In genomic region chr19:48511800-48512503, GRCh38 we compare ENCODE assay signal across 9 cellular contexts. TPM values are rescaled to one million over a fixed set of nuclear protein-coding genes. Genes with fewer than 3 reads are reported as not detected.
DNase-seq lines count a peak whose midpoint lies in the region; ATAC-seq, FAIRE-seq and TF ChIP-seq lines count a peak whose summit lies in the region.
"Had no signal": no experiment of that assay in that cellular context is flagged by ENCODE, and none has a peak within 500 bp of the region (broad histone marks: within the 10 kb centered on the region; RNA-seq: fewer than 3 reads in every experiment).

A gene with protein sequence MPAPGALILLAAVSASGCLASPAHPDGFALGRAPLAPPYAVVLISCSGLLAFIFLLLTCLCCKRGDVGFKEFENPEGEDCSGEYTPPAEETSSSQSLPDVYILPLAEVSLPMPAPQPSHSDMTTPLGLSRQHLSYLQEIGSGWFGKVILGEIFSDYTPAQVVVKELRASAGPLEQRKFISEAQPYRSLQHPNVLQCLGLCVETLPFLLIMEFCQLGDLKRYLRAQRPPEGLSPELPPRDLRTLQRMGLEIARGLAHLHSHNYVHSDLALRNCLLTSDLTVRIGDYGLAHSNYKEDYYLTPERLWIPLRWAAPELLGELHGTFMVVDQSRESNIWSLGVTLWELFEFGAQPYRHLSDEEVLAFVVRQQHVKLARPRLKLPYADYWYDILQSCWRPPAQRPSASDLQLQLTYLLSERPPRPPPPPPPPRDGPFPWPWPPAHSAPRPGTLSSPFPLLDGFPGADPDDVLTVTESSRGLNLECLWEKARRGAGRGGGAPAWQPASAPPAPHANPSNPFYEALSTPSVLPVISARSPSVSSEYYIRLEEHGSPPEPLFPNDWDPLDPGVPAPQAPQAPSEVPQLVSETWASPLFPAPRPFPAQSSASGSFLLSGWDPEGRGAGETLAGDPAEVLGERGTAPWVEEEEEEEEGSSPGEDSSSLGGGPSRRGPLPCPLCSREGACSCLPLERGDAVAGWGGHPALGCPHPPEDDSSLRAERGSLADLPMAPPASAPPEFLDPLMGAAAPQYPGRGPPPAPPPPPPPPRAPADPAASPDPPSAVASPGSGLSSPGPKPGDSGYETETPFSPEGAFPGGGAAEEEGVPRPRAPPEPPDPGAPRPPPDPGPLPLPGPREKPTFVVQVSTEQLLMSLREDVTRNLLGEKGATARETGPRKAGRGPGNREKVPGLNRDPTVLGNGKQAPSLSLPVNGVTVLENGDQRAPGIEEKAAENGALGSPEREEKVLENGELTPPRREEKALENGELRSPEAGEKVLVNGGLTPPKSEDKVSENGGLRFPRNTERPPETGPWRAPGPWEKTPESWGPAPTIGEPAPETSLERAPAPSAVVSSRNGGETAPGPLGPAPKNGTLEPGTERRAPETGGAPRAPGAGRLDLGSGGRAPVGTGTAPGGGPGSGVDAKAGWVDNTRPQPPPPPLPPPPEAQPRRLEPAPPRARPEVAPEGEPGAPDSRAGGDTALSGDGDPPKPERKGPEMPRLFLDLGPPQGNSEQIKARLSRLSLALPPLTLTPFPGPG (N-terminal part only) (minus strand): TSS chr19:48511835. CDS start chr19:48511576, 259 bp downstream.

- TF ChIP-seq CTCF in GM06990 (IDR thresholded peaks at IDR 0.05; ENCODE audit: insufficient read depth, low read length, poor library complexity, severe bottlenecking) (no peak), fibroblast of mammary gland (conservative IDR thresholded peaks at IDR 0.05; ENCODE audit: control insufficient read depth, insufficient read depth, low read depth, low read length) (no peak)

- H3K4me3 ChIP-seq in GM06990 (replicated peaks; ENCODE audit: low read depth, low read length) (no peak within 1 kb of the TSS), fibroblast of mammary gland (ENCODE audit: control insufficient read depth, low read depth, low read length) (peak within 1 kb of the TSS; percentile 12), skeletal muscle tissue (ENCODE audit: low read length in 3 of 3) (peak within 1 kb of the TSS in 2 of 3 donors; percentile 30 to 35)
- H3K4me3 ChIP-seq: SJSA1 had no signal

- peaks cover 2% of the 10 kb centered on the region for H3K27me3 ChIP-seq in GM06990 (replicated peaks; ENCODE audit: control insufficient read depth, insufficient read depth, low read length)
- peaks cover 20 to 34% (median 21%) of the 10 kb centered on the region in 3 donors for H3K27me3 ChIP-seq in skeletal muscle tissue (ENCODE audit: control insufficient read depth in 3 of 3, insufficient read depth in 3 of 3, low read length in 3 of 3)

- DNase-seq in GM06990 (ENCODE audit: extremely low read depth, insufficient read length): peak; percentile 45
- peak; percentile 29 for DNase-seq in NCI-H510A (lab: John Stamatoyannopoulos, UW)
- DNase-seq in activated T-cell treated with anti-CD3 and anti-CD28 coated beads for 1 hour (ENCODE audit: low read depth): peak; percentile 71
- DNase-seq in fibroblast of mammary gland (ENCODE audit: low read depth): peak; percentile 21
- no peak for DNase-seq in hepatic stellate cell (ENCODE audit: low spot score)
- no peak for DNase-seq in H54 (ENCODE audit: insufficient read length, low spot score)

- no peak for FAIRE-seq in H54 (lab: Jason Lieb, UNC)

- H3K9me3 ChIP-seq in skeletal muscle tissue (ENCODE audit: control insufficient read depth in 3 of 3, low read length in 3 of 3): no peaks in the 10 kb centered on the region

- no peak within 1 kb of the TSS for H3K27ac ChIP-seq in skeletal muscle tissue (ENCODE audit: low read depth, low read length)
- H3K27ac ChIP-seq: SJSA1 had no signal

- no peak for ATAC-seq in HG02870 (IDR thresholded peaks at IDR 0.05; ENCODE audit: unreplicated experiment)

- H3K36me3 ChIP-seq in GM06990 (ENCODE audit: control insufficient read depth, insufficient read depth, low read length) (no peaks in the 10 kb centered on the region), skeletal muscle tissue (ENCODE audit: control insufficient read depth in 3 of 3, insufficient read depth in 3 of 3, low read length in 3 of 3) (no peaks in the 10 kb centered on the region)
- H3K36me3 ChIP-seq: SJSA1 had no signal

- no peak within 1 kb of the TSS for H3K9ac ChIP-seq in skeletal muscle tissue (ENCODE audit: low read depth in 1 of 3, low read length in 3 of 3)

- H3K4me1 ChIP-seq in skeletal muscle tissue (ENCODE audit: control insufficient read depth in 3 of 3, insufficient read depth in 3 of 3, low read length in 3 of 3): peaks cover 8 to 9% (median 9%) of the 10 kb centered on the region in 3 donors

- TF ChIP-seq POLR2A in H54 (IDR thresholded peaks at IDR 0.05; ENCODE audit: low read depth, low read length): no peak

RNA-seq across cellular contexts. Expression of the gene that starts here (rescaled TPM):
- total RNA-seq in skeletal muscle tissue: not detected
- total RNA-seq: SJSA1 had no signal

Comparison
In these comparisons a context has a peak if more than half of its experiments do, and no peak if none do; other contexts are left out.
1. DNase-seq: peak in GM06990 (single experiment), NCI-H510A (single experiment), activated T-cell treated with anti-CD3 and anti-CD28 coated beads for 1 hour (single experiment) and fibroblast of mammary gland (single experiment); none in hepatic stellate cell (single experiment) and H54 (single experiment).